ENCODE assay signal across 1 cellular context in genomic region chr14:102189858-102190257, GRCh38.
TF ChIP-seq lines count a peak whose summit lies in the region.

No MANE protein-coding gene starts in this region.

TF ChIP-seq in IMR-90, 13 proteins besides CTCF, POLR2A, EP300 and RAD21:
- TF ChIP-seq MAFK (IDR thresholded peaks at IDR 0.05; ENCODE audit: low read depth, low read length) (no peak), RCOR1 (IDR thresholded peaks at IDR 0.05; ENCODE audit: insufficient replicate concordance, low read length) (no peak), CHD1 (IDR thresholded peaks at IDR 0.05; ENCODE audit: low read depth, low read length) (no peak), RFX5 (IDR thresholded peaks at IDR 0.05; ENCODE audit: low read depth, low read length) (no peak), USF2 (IDR thresholded peaks at IDR 0.05; ENCODE audit: low read depth, low read length) (no peak), NFE2L2 (IDR thresholded peaks at IDR 0.05; ENCODE audit: low read depth, low read length) (no peak), ELK1 (IDR thresholded peaks at IDR 0.05; ENCODE audit: borderline replicate concordance, low read depth, low read length) (no peak), SMC3 (IDR thresholded peaks at IDR 0.05; ENCODE audit: low read depth, low read length) (no peak), MXI1 (IDR thresholded peaks at IDR 0.05; ENCODE audit: borderline replicate concordance, low read depth, low read length) (no peak), FOS (IDR thresholded peaks at IDR 0.05; ENCODE audit: low read depth, low read length) (no peak), BHLHE40 (IDR thresholded peaks at IDR 0.05; ENCODE audit: low read depth, low read length) (no peak), MAZ (IDR thresholded peaks at IDR 0.05; ENCODE audit: borderline replicate concordance, low read depth, low read length) (no peak), CEBPB (IDR thresholded peaks at IDR 0.05; ENCODE audit: low read depth, low read length) (no peak)
TF ChIP-seq in IMR-90: peak in this region for 0.
